ENCODE assay signal across 17 cellular contexts in the genomic region with DNA sequence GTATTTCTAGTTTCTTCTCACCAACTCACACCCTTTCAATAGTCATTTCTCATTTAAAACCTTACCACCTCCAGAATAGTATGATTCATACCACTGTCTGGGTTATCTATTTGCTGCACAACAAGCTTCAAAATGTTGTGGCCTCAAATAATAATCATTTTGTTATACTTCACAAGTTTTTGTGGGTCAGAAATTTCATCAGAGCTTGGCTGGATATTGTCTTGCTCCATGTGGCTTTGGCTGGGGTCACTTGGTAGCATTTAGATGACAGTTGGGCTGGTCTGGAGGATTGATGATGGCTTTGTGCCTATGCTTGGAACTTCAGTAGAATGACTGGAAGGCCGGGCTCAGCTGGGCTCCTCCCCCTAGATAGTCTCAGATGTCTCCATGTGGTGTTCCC.
DNase-seq lines count a peak whose midpoint lies in the region; ATAC-seq, FAIRE-seq and TF ChIP-seq lines count a peak whose summit lies in the region.
"Had no signal": no experiment of that assay in that cellular context is flagged by ENCODE, and none has a peak within 500 bp of the region (broad histone marks: within the 10 kb centered on the region; RNA-seq: fewer than 3 reads in every experiment).

No MANE protein-coding gene starts in this region.

- H3K9me2 ChIP-seq in GM23248 (ENCODE audit: insufficient read depth), result no peaks in the 10 kb centered on the region

- H3K9ac ChIP-seq in GM23248, result no peak overlapping the region
- H3K9ac ChIP-seq in keratinocyte (ENCODE audit: control insufficient read depth, extremely low read depth, insufficient read depth, low read length), result no peak overlapping the region
- no peak overlapping the region for H3K9ac ChIP-seq in trophoblast cell (ENCODE audit: low read length)
- H3K9ac ChIP-seq: BLaER1 treated with 17β-estradiol and CSF1 and Interleukin-3, amounts not matched to agents 10 nM and 100 nM had no signal

- no peaks in the 10 kb centered on the region for H4K20me1 ChIP-seq in GM23248 (ENCODE audit: insufficient read depth)
- no peaks in the 10 kb centered on the region for H4K20me1 ChIP-seq in keratinocyte (ENCODE audit: control insufficient read depth, extremely low read depth, insufficient read depth, low read length)
- H4K20me1 ChIP-seq: BLaER1 treated with 17β-estradiol and CSF1 and Interleukin-3, amounts not matched to agents 10 nM and 100 nM had no signal

- dilution Hi-C loops in keratinocyte (cut with MboI; ENCODE audit: extremely low pct_ligation_motif_present, low sequenced_read_pairs), result no loop called here

- H3K27me3 Mint-ChIP-seq in CD4-positive, alpha-beta memory T cell, result peaks cover 0 to 3% of the 10 kb centered on the region in 2 donors
- H3K27me3 Mint-ChIP-seq: B cell, IgD-negative memory B cell had no signal

- H3K4me2 ChIP-seq in GM23248 (ENCODE audit: unreplicated experiment) (no peak overlapping the region), keratinocyte (ENCODE audit: control insufficient read depth, extremely low read depth, insufficient read depth, low read depth, low read length) (no peak overlapping the region), trophoblast cell (ENCODE audit: low read length) (no peak overlapping the region)
- H3K4me2 ChIP-seq: BLaER1 treated with 17β-estradiol and CSF1 and Interleukin-3, amounts not matched to agents 10 nM and 100 nM had no signal

- H4K91ac ChIP-seq in trophoblast cell (ENCODE audit: low read depth, low read length), result peak overlapping the region; percentile 13

- no peak overlapping the region for H2BK5ac ChIP-seq in trophoblast cell (ENCODE audit: low read depth, low read length, poor library complexity)

- H4K12ac ChIP-seq in trophoblast cell (ENCODE audit: low read depth, low read length), result no peak overlapping the region

- H3K79me1 ChIP-seq in trophoblast cell (ENCODE audit: low read length), result no peaks in the 10 kb centered on the region

- intact Hi-C loops in CD4-positive, alpha-beta memory T cell (cut with micrococcal nuclease), result no loop called here

- no peak overlapping the region for H4K8ac ChIP-seq in trophoblast cell (ENCODE audit: low read depth, low read length)

- H3K9me1 ChIP-seq in keratinocyte (ENCODE audit: control insufficient read depth, extremely low read depth, insufficient read depth, low read length), result no peaks in the 10 kb centered on the region

- no peak for ATAC-seq in GM19324 (IDR thresholded peaks at IDR 0.05; ENCODE audit: low FRiP score, unreplicated experiment)
- ATAC-seq: HepG2 had no signal

- peaks cover 33% of the 10 kb centered on the region for H3F3A ChIP-seq in GM23248 (ENCODE audit: insufficient read depth)

- no peak overlapping the region for H3K18ac ChIP-seq in trophoblast cell (ENCODE audit: low read length)

- H3K9me3 ChIP-seq in GM23248 (ENCODE audit: low read depth) (no peaks in the 10 kb centered on the region), keratinocyte (ENCODE audit: control insufficient read depth, low read depth, low read length) (no peaks in the 10 kb centered on the region), trophoblast cell (ENCODE audit: insufficient read depth, low read depth, low read length) (no peaks in the 10 kb centered on the region)
- no peaks in the 10 kb centered on the region for H3K9me3 ChIP-seq in CD4-positive, alpha-beta memory T cell (ENCODE audit: control insufficient read depth in 1 of 2, low read length in 2 of 2)
- H3K9me3 ChIP-seq: BLaER1 treated with 17β-estradiol and CSF1 and Interleukin-3, amounts not matched to agents 10 nM and 100 nM; Caco-2; HAP-1 had no signal

- 93 to 100% methylated on average over 1 of the region's 1 CpG for WGBS in GM23248 (ENCODE audit: low coverage in 1 of 2, low lambda C conversion rate in 2 of 2, missing lambda C conversion rate in 2 of 2), 2 experiments
- no CpG with 5 or more reads among the region's 1 CpG for WGBS in trophoblast cell (ENCODE audit: extremely low coverage, insufficient coverage, insufficient read length)

- no peak overlapping the region for H3K4me3 ChIP-seq in GM23248
- no peak overlapping the region for H3K4me3 ChIP-seq in keratinocyte (ENCODE audit: control insufficient read depth in 2 of 3, extremely low read depth in 1 of 3, insufficient read depth in 2 of 3, low read depth in 1 of 3, low read length in 3 of 3)
- H3K4me3 ChIP-seq in trophoblast cell (ENCODE audit: low read depth, low read length), result no peak overlapping the region
- H3K4me3 ChIP-seq in CD4-positive, alpha-beta memory T cell (ENCODE audit: low read length in 2 of 2), result no peak overlapping the region
- H3K4me3 ChIP-seq: BLaER1 treated with 17β-estradiol and CSF1 and Interleukin-3, amounts not matched to agents 10 nM and 100 nM; HAP-1 had no signal

- peak overlapping the region; percentile 44 for H2AK5ac ChIP-seq in trophoblast cell (ENCODE audit: low read length)

- FAIRE-seq in RCC 7860 (lab: Jason Lieb, UNC) (peak; percentile 31), keratinocyte (lab: Jason Lieb, UNC) (peak; percentile 44)
- FAIRE-seq: D721Med, G401.6, GM12891, HepG2 had no signal

- CTCF ChIA-PET in CD4-positive, alpha-beta memory T cell (lab: Charles Lee; ENCODE audit: partially characterized antibody), result no interaction called here

- H3K36me3 Mint-ChIP-seq in CD4-positive, alpha-beta memory T cell, result no peaks in the 10 kb centered on the region
- H3K36me3 Mint-ChIP-seq: CD8-positive, alpha-beta memory T cell; IgD-negative memory B cell had no signal

- POLR2A ChIA-PET in CD4-positive, alpha-beta memory T cell (lab: Charles Lee; ENCODE audit: partially characterized antibody), result no interaction called here

- DNase-seq in GM23248, result peak; percentile 34
- DNase-seq in RCC 7860 (ENCODE audit: low spot score), result no peak
- no peak for DNase-seq in keratinocyte (ENCODE audit: low read depth, low spot score)
- no peak for DNase-seq in trophoblast cell
- no peak for DNase-seq in CD4-positive, alpha-beta memory T cell
- no peak for DNase-seq in SIG-M5 treated with dmso at 0.1 percent for 504 hours (lab: John Stamatoyannopoulos, UW; ENCODE audit: unreplicated experiment)
- DNase-seq: Caco-2; CD8-positive, alpha-beta memory T cell had no signal

- no peak overlapping the region for H2AFZ ChIP-seq in GM23248
- no peak overlapping the region for H2AFZ ChIP-seq in keratinocyte (ENCODE audit: control insufficient read depth, low read length)
- no peak overlapping the region for H2AFZ ChIP-seq in trophoblast cell (ENCODE audit: insufficient read depth, low read length, poor library complexity)

- H3K4me1 ChIP-seq in GM23248 (ENCODE audit: insufficient read depth) (peaks cover 31% of the 10 kb centered on the region), keratinocyte (ENCODE audit: control insufficient read depth, extremely low read depth, insufficient read depth, low read length) (peaks cover 21% of the 10 kb centered on the region), trophoblast cell (ENCODE audit: control insufficient read depth in 1 of 2, insufficient read depth in 2 of 2, low read length in 2 of 2) (no peaks in the 10 kb centered on the region)
- no peaks in the 10 kb centered on the region for H3K4me1 ChIP-seq in CD4-positive, alpha-beta memory T cell (ENCODE audit: insufficient read depth, low read length)
- H3K4me1 ChIP-seq: Caco-2, HAP-1 had no signal

- H3K36me3 ChIP-seq in GM23248 (ENCODE audit: low read depth), result no peaks in the 10 kb centered on the region
- H3K36me3 ChIP-seq in keratinocyte (ENCODE audit: control insufficient read depth in 2 of 2, extremely low read depth in 1 of 2, insufficient read depth in 2 of 2, low read length in 2 of 2), result peaks cover 0 to 2% of the 10 kb centered on the region in 2 experiments
- peaks cover 0 to 5% of the 10 kb centered on the region in 2 experiments for H3K36me3 ChIP-seq in trophoblast cell (ENCODE audit: control insufficient read depth in 1 of 2, insufficient read depth in 2 of 2, low read length in 2 of 2)
- H3K36me3 ChIP-seq in CD4-positive, alpha-beta memory T cell (ENCODE audit: insufficient read depth, low read length), result no peaks in the 10 kb centered on the region
- H3K36me3 ChIP-seq: BLaER1 treated with 17β-estradiol and CSF1 and Interleukin-3, amounts not matched to agents 10 nM and 100 nM; HAP-1 had no signal

- TF ChIP-seq CTCF in keratinocyte (optimal IDR thresholded peaks at IDR 0.05 in 1 of 3, IDR thresholded peaks at IDR 0.05 in 1 of 3, conservative IDR thresholded peaks at IDR 0.05 in 1 of 3; ENCODE audit: extremely low read depth in 1 of 3, insufficient read depth in 2 of 3, low read length in 3 of 3), result no peak

- H3K27me3 ChIP-seq in GM23248 (replicated peaks; ENCODE audit: insufficient read depth) (no peaks in the 10 kb centered on the region), keratinocyte (ENCODE audit: control insufficient read depth, extremely low read depth, insufficient read depth, low read length) (no peaks in the 10 kb centered on the region), trophoblast cell (ENCODE audit: insufficient read depth, low read length) (no peaks in the 10 kb centered on the region)
- H3K27me3 ChIP-seq in CD4-positive, alpha-beta memory T cell (ENCODE audit: insufficient read depth, low read length), result no peaks in the 10 kb centered on the region
- H3K27me3 ChIP-seq: BLaER1 treated with 17β-estradiol and CSF1 and Interleukin-3, amounts not matched to agents 10 nM and 100 nM had no signal

- H2BK12ac ChIP-seq in trophoblast cell (ENCODE audit: low read length), result no peak overlapping the region

- H3K79me2 ChIP-seq in GM23248 (ENCODE audit: insufficient read depth), result no peaks in the 10 kb centered on the region
- peaks cover 2% of the 10 kb centered on the region for H3K79me2 ChIP-seq in keratinocyte (ENCODE audit: control insufficient read depth, insufficient read depth, low read length)
- no peaks in the 10 kb centered on the region for H3K79me2 ChIP-seq in trophoblast cell (ENCODE audit: control insufficient read depth, insufficient read depth, low read length, poor library complexity)

- in situ Hi-C loops in GM23248 (cut with MboI), result no loop called here

- no peaks in the 10 kb centered on the region for H3K4me1 Mint-ChIP-seq in CD4-positive, alpha-beta memory T cell
- H3K4me1 Mint-ChIP-seq: B cell; CD8-positive, alpha-beta memory T cell; IgD-negative memory B cell had no signal

- H3K4me3 Mint-ChIP-seq in CD4-positive, alpha-beta memory T cell, result no peak overlapping the region
- H3K4me3 Mint-ChIP-seq: B cell; CD8-positive, alpha-beta memory T cell; IgD-negative memory B cell had no signal

- H3K14ac ChIP-seq in trophoblast cell (ENCODE audit: low read length), result no peak overlapping the region

- no peak overlapping the region for H3K27ac ChIP-seq in GM23248
- no peak overlapping the region for H3K27ac ChIP-seq in keratinocyte (ENCODE audit: control insufficient read depth, insufficient read depth, low read length)
- no peak overlapping the region for H3K27ac ChIP-seq in trophoblast cell (ENCODE audit: low read depth, low read length)
- H3K27ac ChIP-seq in CD4-positive, alpha-beta memory T cell (ENCODE audit: low read depth, low read length), result no peak overlapping the region
- H3K27ac ChIP-seq: BLaER1 treated with 17β-estradiol and CSF1 and Interleukin-3, amounts not matched to agents 10 nM and 100 nM had no signal

- H2BK120ac ChIP-seq in trophoblast cell (ENCODE audit: insufficient read depth, low read length, poor library complexity), result peak overlapping the region; percentile 20

- H3K4ac ChIP-seq in trophoblast cell (ENCODE audit: low read depth, low read length), result no peak overlapping the region

- H3K27ac Mint-ChIP-seq in CD4-positive, alpha-beta memory T cell, result no peak overlapping the region
- H3K27ac Mint-ChIP-seq: B cell; CD8-positive, alpha-beta memory T cell; IgD-negative memory B cell had no signal

- H3K23ac ChIP-seq in trophoblast cell (ENCODE audit: low read length), result no peak overlapping the region

- peaks cover 0 to 4% (median 0%) of the 10 kb centered on the region in 8 donors for H3K9me3 Mint-ChIP-seq in CD4-positive, alpha-beta memory T cell
- H3K9me3 Mint-ChIP-seq: IgD-negative memory B cell had no signal
